In genomic region chr5:142724821-142725220, GRCh38 we compare ENCODE assay signal across 13 cellular contexts. TPM values are rescaled to one million over a fixed set of nuclear protein-coding genes. Genes with fewer than 3 reads are reported as not detected.
"Had no signal": no experiment of that assay in that cellular context is flagged by ENCODE, and none has a peak within 500 bp of the region (broad histone marks: within the 10 kb centered on the region; RNA-seq: fewer than 3 reads in every experiment).

No MANE protein-coding gene starts in this region.

- DNase-seq: activated CD4-positive, alpha-beta T cell treated with anti-CD3 and anti-CD28 coated beads for 1 hour; activated CD4-positive, alpha-beta T cell treated with anti-CD3 and anti-CD28 coated beads, Interleukin-2, amount 50 U/mL, for 4 hours; activated naive CD4-positive, alpha-beta T cell treated with anti-CD3 and anti-CD28 coated beads, Interleukin-2, amount 10 ng/mL, durations not matched to agents 7 days and 5 days; effector memory CD4-positive, alpha-beta T cell; foreskin melanocyte; kidney glomerular epithelial cell; occipital lobe; right lobe of liver; spleen; T-helper 1 cell; T1000 had no signal

- H3K36me3 ChIP-seq: prostate gland, right lobe of liver, spleen had no signal

- H3K4me1 ChIP-seq: prostate gland had no signal

- H3K9me3 ChIP-seq: prostate gland, right lobe of liver, spleen had no signal

- H3K27me3 ChIP-seq: right lobe of liver, spleen had no signal

- ATAC-seq: right lobe of liver had no signal

- H3K27ac ChIP-seq: prostate gland, right lobe of liver, spleen had no signal

- H3K4me3 ChIP-seq: prostate gland, right lobe of liver, spleen had no signal

RNA-seq across cellular contexts. Expression of gene FGF1, which starts 38.9 kb away (rescaled TPM):
- total RNA-seq: activated T-helper 2 cell treated with anti-CD3 and anti-CD28 coated beads, Interferon-gamma antibody, Interleukin-2, Interleukin-4, amounts not matched to agents 10 μg/mL and 5 μg/mL and 100 μg/mL, durations not matched to agents 14 hours and 24 hours and 36 hours had no signal
